20 cellular contexts compared by ENCODE assay signal in the genomic region with DNA sequence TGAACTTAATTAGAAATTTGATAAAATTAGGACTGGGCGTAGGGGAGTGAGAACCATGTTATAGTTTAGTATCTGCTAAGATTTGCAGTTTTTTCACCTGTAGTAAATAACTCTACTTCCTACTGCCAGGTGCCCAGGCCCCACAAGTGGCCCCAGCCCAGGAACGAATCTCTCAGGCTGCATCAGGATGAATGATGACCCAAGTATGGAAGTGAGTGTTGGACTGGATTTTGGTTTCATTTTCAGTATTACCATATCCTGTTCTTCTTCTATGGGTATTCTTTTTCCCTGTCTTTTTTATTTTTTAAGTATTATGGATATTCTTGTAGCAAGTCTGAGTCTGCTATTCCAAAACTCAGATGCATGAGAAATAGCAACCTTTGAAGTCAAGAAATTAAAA.
DNase-seq lines count a peak whose midpoint lies in the region; ATAC-seq and TF ChIP-seq lines count a peak whose summit lies in the region.
"Had no signal": no experiment of that assay in that cellular context is flagged by ENCODE, and none has a peak within 500 bp of the region (broad histone marks: within the 10 kb centered on the region; RNA-seq: fewer than 3 reads in every experiment).

No MANE protein-coding gene starts in this region.

- peak overlapping the region; percentile 23 for H3K27ac Mint-ChIP-seq in activated naive CD8-positive, alpha-beta T cell treated with anti-CD3 and anti-CD28 coated beads, Interleukin-2, amount 50 U/mL, for 24 hours
- no peak overlapping the region for H3K27ac Mint-ChIP-seq in activated naive CD8-positive, alpha-beta T cell treated with anti-CD3 and anti-CD28 coated beads for 36 hours
- H3K27ac Mint-ChIP-seq: activated CD4-positive, alpha-beta T cell treated with anti-CD3 and anti-CD28 coated beads, Interleukin-2, amount 10 ng/mL, durations not matched to agents 7 days and 5 days; brain had no signal

- no peak overlapping the region for H3K27ac ChIP-seq in osteoblast (ENCODE audit: low read depth, low read length)
- H3K27ac ChIP-seq: colonic mucosa, pancreas, suprapubic skin had no signal

- no peaks in the 10 kb centered on the region for H3K27me3 Mint-ChIP-seq in activated naive CD8-positive, alpha-beta T cell treated with anti-CD3 and anti-CD28 coated beads, Interleukin-2, amount 50 U/mL, for 24 hours
- H3K27me3 Mint-ChIP-seq in activated naive CD8-positive, alpha-beta T cell treated with anti-CD3 and anti-CD28 coated beads for 36 hours: no peaks in the 10 kb centered on the region
- H3K27me3 Mint-ChIP-seq: activated CD4-positive, alpha-beta T cell treated with anti-CD3 and anti-CD28 coated beads, Interleukin-2, amount 10 ng/mL, durations not matched to agents 7 days and 5 days; brain had no signal

- no peak for DNase-seq in activated naive CD8-positive, alpha-beta T cell treated with anti-CD3 and anti-CD28 coated beads, Interleukin-2, amount 50 U/mL, for 24 hours
- DNase-seq in activated naive CD8-positive, alpha-beta T cell treated with anti-CD3 and anti-CD28 coated beads for 36 hours: no peak
- peak; percentile 45 for DNase-seq in M059J (ENCODE audit: low read depth)
- DNase-seq in fibroblast of peridontal ligament (ENCODE audit: extremely low read depth): peak; percentile 26
- DNase-seq in osteoblast (ENCODE audit: insufficient read length, low spot score, missing footprints): no peak
- no peak for DNase-seq in GM20000 (ENCODE audit: low spot score)
- DNase-seq in central memory CD4-positive, alpha-beta T cell: no peak
- DNase-seq: activated CD4-positive, alpha-beta T cell treated with anti-CD3 and anti-CD28 coated beads, Interleukin-2, amount 10 ng/mL, durations not matched to agents 7 days and 5 days; activated effector memory CD4-positive, alpha-beta T cell treated with Interleukin-2 at 50 U/mL for 16 hours; colonic mucosa; DMS153; mammary epithelial cell; NCI-H2171; NCI-H748 treated with DMSO at 0.1 percent for 48 hours; pancreas; SHP77 had no signal

- no peak overlapping the region for H3K4me3 Mint-ChIP-seq in activated naive CD8-positive, alpha-beta T cell treated with anti-CD3 and anti-CD28 coated beads, Interleukin-2, amount 50 U/mL, for 24 hours
- H3K4me3 Mint-ChIP-seq in activated naive CD8-positive, alpha-beta T cell treated with anti-CD3 and anti-CD28 coated beads for 36 hours: no peak overlapping the region
- H3K4me3 Mint-ChIP-seq: activated CD4-positive, alpha-beta T cell treated with anti-CD3 and anti-CD28 coated beads, Interleukin-2, amount 10 ng/mL, durations not matched to agents 7 days and 5 days; brain had no signal

- H3K4me1 Mint-ChIP-seq in activated naive CD8-positive, alpha-beta T cell treated with anti-CD3 and anti-CD28 coated beads, Interleukin-2, amount 50 U/mL, for 24 hours: peaks cover 24% of the 10 kb centered on the region
- peaks cover 21% of the 10 kb centered on the region for H3K4me1 Mint-ChIP-seq in activated naive CD8-positive, alpha-beta T cell treated with anti-CD3 and anti-CD28 coated beads for 36 hours
- H3K4me1 Mint-ChIP-seq: brain had no signal

- peaks cover 59% of the 10 kb centered on the region for H3K36me3 Mint-ChIP-seq in activated naive CD8-positive, alpha-beta T cell treated with anti-CD3 and anti-CD28 coated beads, Interleukin-2, amount 50 U/mL, for 24 hours (ENCODE audit: low read depth)
- peaks cover 66% of the 10 kb centered on the region for H3K36me3 Mint-ChIP-seq in activated naive CD8-positive, alpha-beta T cell treated with anti-CD3 and anti-CD28 coated beads for 36 hours
- H3K36me3 Mint-ChIP-seq: brain had no signal

- H3K79me2 ChIP-seq in osteoblast (ENCODE audit: insufficient read depth, low read length): no peaks in the 10 kb centered on the region

- no peak for TF ChIP-seq POLR2A in GM18505 (IDR thresholded peaks at IDR 0.05; ENCODE audit: borderline replicate concordance, extremely low read depth, insufficient read depth, insufficient read length)

- H4K20me1 ChIP-seq in osteoblast (ENCODE audit: insufficient read depth, low read length): no peaks in the 10 kb centered on the region

- no peak for TF ChIP-seq CTCF in osteoblast (IDR thresholded peaks at IDR 0.05; ENCODE audit: extremely low read depth, low read depth, low read length)
- TF ChIP-seq CTCF in GM20000 (IDR thresholded peaks at IDR 0.05; ENCODE audit: extremely low read depth, missing control alignments): no peak

- peaks cover 2% of the 10 kb centered on the region for H3K27me3 ChIP-seq in osteoblast (ENCODE audit: insufficient read depth, low read length)
- H3K27me3 ChIP-seq: colonic mucosa, pancreas, suprapubic skin had no signal

- H2AFZ ChIP-seq in osteoblast (ENCODE audit: low read length): peak overlapping the region; percentile 28

- no peak overlapping the region for H3K4me3 ChIP-seq in osteoblast (ENCODE audit: insufficient read depth, low read length)
- H3K4me3 ChIP-seq: colonic mucosa, pancreas, suprapubic skin had no signal

- no peaks in the 10 kb centered on the region for H3K4me1 ChIP-seq in osteoblast (ENCODE audit: insufficient read depth, low read length)
- H3K4me1 ChIP-seq: colonic mucosa, suprapubic skin had no signal

- peak overlapping the region; percentile 56 for H3K4me2 ChIP-seq in osteoblast (ENCODE audit: insufficient read depth, low read length)

- no peak for ATAC-seq in activated naive CD8-positive, alpha-beta T cell treated with anti-CD3 and anti-CD28 coated beads, Interleukin-2, amount 50 U/mL, for 24 hours
- ATAC-seq in GM18505 (IDR thresholded peaks at IDR 0.05; ENCODE audit: unreplicated experiment): no peak
- ATAC-seq: sciatic nerve had no signal

- no peaks in the 10 kb centered on the region for H3K9me3 Mint-ChIP-seq in activated naive CD8-positive, alpha-beta T cell treated with anti-CD3 and anti-CD28 coated beads, Interleukin-2, amount 50 U/mL, for 24 hours
- no peaks in the 10 kb centered on the region for H3K9me3 Mint-ChIP-seq in activated naive CD8-positive, alpha-beta T cell treated with anti-CD3 and anti-CD28 coated beads for 36 hours
- H3K9me3 Mint-ChIP-seq: activated CD4-positive, alpha-beta T cell treated with anti-CD3 and anti-CD28 coated beads, Interleukin-2, amount 10 ng/mL, durations not matched to agents 7 days and 5 days; brain had no signal

- H3K36me3 ChIP-seq in osteoblast (ENCODE audit: insufficient read depth, low read length): no peaks in the 10 kb centered on the region
- H3K36me3 ChIP-seq: colonic mucosa, pancreas, suprapubic skin had no signal

- H3K9me3 ChIP-seq in osteoblast (ENCODE audit: low read depth, low read length): no peaks in the 10 kb centered on the region
- H3K9me3 ChIP-seq: colonic mucosa, pancreas, suprapubic skin had no signal

Comparison
In these comparisons a context has a peak if more than half of its experiments do, and no peak if none do; other contexts are left out.
1. DNase-seq: peak in M059J (single experiment) and fibroblast of peridontal ligament (single experiment); none in activated naive CD8-positive, alpha-beta T cell treated with anti-CD3 and anti-CD28 coated beads, Interleukin-2, amount 50 U/mL, for 24 hours (single experiment), activated naive CD8-positive, alpha-beta T cell treated with anti-CD3 and anti-CD28 coated beads for 36 hours (single experiment), osteoblast (single experiment), GM20000 (single experiment) and central memory CD4-positive, alpha-beta T cell (single experiment).